In genomic region chr14:44775248-44775647, GRCh38 we compare ENCODE assay signal across 29 cellular contexts.
DNase-seq lines count a peak whose midpoint lies in the region; ATAC-seq and TF ChIP-seq lines count a peak whose summit lies in the region.
"Had no signal": no experiment of that assay in that cellular context is flagged by ENCODE, and none has a peak within 500 bp of the region (broad histone marks: within the 10 kb centered on the region; RNA-seq: fewer than 3 reads in every experiment).

No MANE protein-coding gene starts in this region.

- POLR2A ChIA-PET in PC-3 (lab: Charles Lee; ENCODE audit: unreplicated experiment): no interaction called here

- CTCF ChIA-PET in PC-3 (lab: Charles Lee): interaction anchor here (0.7 kb wide), 1 partner anchor 20 kb away, joined by 3 read pairs; no protein-coding TSS in a partner anchor

- H3F3A ChIP-seq in PC-3 (ENCODE audit: low read length, unreplicated experiment): no peaks in the 10 kb centered on the region

- TF ChIP-seq POLR2A in testis (IDR thresholded peaks at IDR 0.05) (no peak), suprapubic skin (IDR thresholded peaks at IDR 0.05) (no peak)

- H3K9me3 ChIP-seq in PC-3 (ENCODE audit: low read length) (no peaks in the 10 kb centered on the region), testis (no peaks in the 10 kb centered on the region), suprapubic skin (no peaks in the 10 kb centered on the region)
- H3K9me3 ChIP-seq: A549; BE2C; BLaER1; BLaER1 treated with 17β-estradiol and CSF1 and Interleukin-3, amounts not matched to agents 10 nM and 100 nM; Caco-2 had no signal

- no peak overlapping the region for H3K9ac ChIP-seq in PC-3 (ENCODE audit: low read length)
- H3K9ac ChIP-seq: BLaER1; BLaER1 treated with 17β-estradiol and CSF1 and Interleukin-3, amounts not matched to agents 10 nM and 100 nM had no signal

- intact Hi-C loops in PC-3 (cut with micrococcal nuclease) (loop anchor here (5.0 kb wide), 2 partner anchors 43 to 73 kb away; no protein-coding TSS in a partner anchor), testis (cut with DNase I; ENCODE audit: low total_unique reads) (no loop called here)

- H2AFZ ChIP-seq in PC-3 (ENCODE audit: low read length): no peak overlapping the region

- no peak overlapping the region for H3K4me3 ChIP-seq in PC-3 (ENCODE audit: low read length)
- no peak overlapping the region for H3K4me3 ChIP-seq in testis
- no peak overlapping the region for H3K4me3 ChIP-seq in suprapubic skin
- H3K4me3 ChIP-seq: A549; BLaER1; BLaER1 treated with 17β-estradiol and CSF1 and Interleukin-3, amounts not matched to agents 10 nM and 100 nM had no signal

- H3K79me2 ChIP-seq in PC-3 (ENCODE audit: low read length): no peaks in the 10 kb centered on the region

- ATAC-seq in PC-3 (peak; percentile 89), left lobe of liver (peak; percentile 21)
- ATAC-seq: A549; CD8-positive, alpha-beta T cell had no signal

- no peaks in the 10 kb centered on the region for H4K20me1 ChIP-seq in PC-3 (ENCODE audit: low read length)
- H4K20me1 ChIP-seq: BLaER1; BLaER1 treated with 17β-estradiol and CSF1 and Interleukin-3, amounts not matched to agents 10 nM and 100 nM had no signal

- peaks cover 6% of the 10 kb centered on the region for H3K4me1 ChIP-seq in PC-3 (ENCODE audit: insufficient read depth, low read length)
- H3K4me1 ChIP-seq in testis: no peaks in the 10 kb centered on the region
- H3K4me1 ChIP-seq in suprapubic skin: no peaks in the 10 kb centered on the region
- H3K4me1 ChIP-seq: A549; BE2C; BLaER1; BLaER1 treated with 17β-estradiol and CSF1 and Interleukin-3, amounts not matched to agents 10 nM and 100 nM; Caco-2 had no signal

- TF ChIP-seq EP300 in suprapubic skin (IDR thresholded peaks at IDR 0.05): no peak

- H3K4me2 ChIP-seq in PC-3 (ENCODE audit: low read length): no peak overlapping the region
- H3K4me2 ChIP-seq: A549; BLaER1; BLaER1 treated with 17β-estradiol and CSF1 and Interleukin-3, amounts not matched to agents 10 nM and 100 nM had no signal

- BruUV-seq in PC-3 (replicated peaks; lab: Mats Ljungman, UMichigan): no TSS peak

- TF ChIP-seq CTCF in PC-3 (conservative IDR thresholded peaks at IDR 0.05; ENCODE audit: low read depth, low read length): no peak
- no peak for TF ChIP-seq CTCF in testis (IDR thresholded peaks at IDR 0.05)
- no peak for TF ChIP-seq CTCF in suprapubic skin (IDR thresholded peaks at IDR 0.05)

- no peaks in the 10 kb centered on the region for H3K9me2 ChIP-seq in PC-3 (replicated peaks; ENCODE audit: low read length)

- WGBS in testis, 2 donors: 80 to 92% methylated on average over 3 of the region's 3 CpGs
- 98% methylated on average over 3 of the region's 3 CpGs for WGBS in suprapubic skin

- H3K27me3 ChIP-seq in PC-3 (ENCODE audit: low read length): no peaks in the 10 kb centered on the region
- H3K27me3 ChIP-seq in testis: no peaks in the 10 kb centered on the region
- no peaks in the 10 kb centered on the region for H3K27me3 ChIP-seq in suprapubic skin
- H3K27me3 ChIP-seq: BE2C; BLaER1; BLaER1 treated with 17β-estradiol and CSF1 and Interleukin-3, amounts not matched to agents 10 nM and 100 nM had no signal

- peak; percentile 24 for DNase-seq in PC-3
- no peak for DNase-seq in left lobe of liver (ENCODE audit: low spot score)
- no peak for DNase-seq in testis
- DNase-seq in suprapubic skin (ENCODE audit: low spot score in 2 of 2): no peak
- DNase-seq: 8988T; ACHN; AML-193; BE2C; C1 segment of cervical spinal cord; Caco-2; Calu3; CD4-positive, alpha-beta memory T cell; CD4-positive, alpha-beta T cell; CD4-positive, CD25-positive, alpha-beta regulatory T cell; CD8-positive, alpha-beta memory T cell; CD8-positive, alpha-beta T cell; COR-L47; DMS 273 treated with DMSO at 0.1 percent for 48 hours; DMS153; DMS53; DMS79; DMS79 treated with DMSO at 0.1 percent for 48 hours; DND-41; EL had no signal

- H3K27ac ChIP-seq in PC-3 (ENCODE audit: low read length) (no peak overlapping the region), testis (no peak overlapping the region), suprapubic skin (no peak overlapping the region)
- H3K27ac ChIP-seq: 22Rv1; A549; BLaER1; BLaER1 treated with 17β-estradiol and CSF1 and Interleukin-3, amounts not matched to agents 10 nM and 100 nM; C4-2B had no signal

- H3K36me3 ChIP-seq in PC-3 (ENCODE audit: low read depth, low read length) (no peaks in the 10 kb centered on the region), testis (ENCODE audit: low read depth, missing control alignments) (no peaks in the 10 kb centered on the region), suprapubic skin (no peaks in the 10 kb centered on the region)
- H3K36me3 ChIP-seq: BE2C; BLaER1; BLaER1 treated with 17β-estradiol and CSF1 and Interleukin-3, amounts not matched to agents 10 nM and 100 nM had no signal
